9 cellular contexts compared by ENCODE assay signal in the genomic region with DNA sequence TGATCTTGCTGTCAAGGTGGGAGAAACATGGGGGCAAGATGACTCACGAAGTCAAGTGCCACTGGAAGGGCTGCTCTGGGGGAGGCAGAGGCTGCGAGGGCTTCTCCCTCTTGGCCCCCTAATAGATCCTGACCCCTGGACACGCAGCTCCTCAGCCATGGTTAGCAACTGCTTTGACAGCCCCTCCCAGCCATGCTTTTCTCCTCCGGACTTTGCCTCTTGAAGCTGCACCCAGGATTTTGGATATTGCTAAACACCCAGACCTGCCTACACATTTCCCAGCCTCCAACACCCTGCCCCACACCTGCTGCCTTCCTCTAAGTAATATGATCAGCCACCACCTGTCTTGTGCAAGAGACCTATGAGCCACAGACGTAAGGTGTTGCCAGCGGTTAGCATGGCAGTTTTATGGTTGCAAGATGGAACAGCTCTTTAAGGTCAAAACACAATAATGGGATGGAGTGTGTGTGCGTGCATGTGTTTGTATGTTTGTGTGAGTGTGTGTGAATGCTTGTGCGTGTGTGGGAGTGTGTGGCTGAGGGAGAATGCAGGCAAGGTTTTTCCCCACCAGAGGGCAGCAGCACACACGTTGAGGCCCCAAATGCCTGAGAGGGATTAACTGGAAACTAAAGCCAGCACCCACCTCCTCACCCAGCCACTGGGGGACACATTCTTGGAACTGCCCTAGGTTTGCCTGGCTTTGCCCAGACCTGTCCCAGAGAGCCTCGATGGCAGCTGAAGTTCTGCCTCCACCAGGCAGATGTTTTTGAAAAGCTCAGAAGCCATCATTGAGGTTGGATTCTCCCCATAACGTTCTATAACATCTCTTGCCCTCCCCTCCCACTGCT. TPM values are rescaled to one million over a fixed set of nuclear protein-coding genes. Genes with fewer than 3 reads are reported as not detected.
A peak's percentile ranks its signal among the peaks of the same experiment; 100 is the strongest.
DNase-seq lines count a peak whose midpoint lies in the region; ATAC-seq and TF ChIP-seq lines count a peak whose summit lies in the region.
"Had no signal": no experiment of that assay in that cellular context is flagged by ENCODE, and none has a peak within 500 bp of the region (broad histone marks: within the 10 kb centered on the region; RNA-seq: fewer than 3 reads in every experiment).

No MANE protein-coding gene starts in this region.

- H3K27ac ChIP-seq in ovary (no peak overlapping the region), thymus (ENCODE audit: low read depth) (peak overlapping the region; percentile 46)

- WGBS in ovary, 3 donors = 31 to 32% (median 32%) methylated on average over 11 of the region's 11 CpGs
- 46% methylated on average over 11 of the region's 11 CpGs for WGBS in thymus

- DNase-seq in DMS79 (lab: John Stamatoyannopoulos, UW) = peak; percentile 97
- DNase-seq in MV-4-11 (lab: John Stamatoyannopoulos, UW) = peak; percentile 61
- peak; percentile 82 for DNase-seq in SHP77 treated with DMSO at 0.1 percent for 48 hours (lab: John Stamatoyannopoulos, UW)
- peak; percentile 68 for DNase-seq in activated gamma-delta T cell treated with anti-CD3 and anti-CD28 coated beads, Interleukin-2, amount 50 U/mL, for 16 hours (ENCODE audit: low read depth)
- DNase-seq in glomerular endothelial cell (ENCODE audit: extremely low read depth, low read depth, low spot score) = peak; percentile 20
- peak; percentile 68 to 84 (median 80) for DNase-seq in ovary

- H3K4me3 ChIP-seq in ovary (no peak overlapping the region), thymus (ENCODE audit: low read length) (no peak overlapping the region)

- H3K9me3 ChIP-seq in ovary = no peaks in the 10 kb centered on the region
- no peaks in the 10 kb centered on the region for H3K9me3 ChIP-seq in thymus (ENCODE audit: control insufficient read depth)

- no peak for TF ChIP-seq EP300 in ovary (IDR thresholded peaks at IDR 0.05)

- no peaks in the 10 kb centered on the region for H3K27me3 ChIP-seq in ovary
- H3K27me3 ChIP-seq in thymus (ENCODE audit: control insufficient read depth, insufficient read depth) = no peaks in the 10 kb centered on the region

- H3K4me1 ChIP-seq in ovary (ENCODE audit: insufficient read depth) (peaks cover 2% of the 10 kb centered on the region), thymus (ENCODE audit: control insufficient read depth, insufficient read depth, low read length) (no peaks in the 10 kb centered on the region)

- peak; percentile 53 to 85 (median 79) for TF ChIP-seq CTCF in ovary (IDR thresholded peaks at IDR 0.05)

- H3K36me3 ChIP-seq in ovary (no peaks in the 10 kb centered on the region), thymus (ENCODE audit: control insufficient read depth, insufficient read depth) (no peaks in the 10 kb centered on the region)

- no peak for ATAC-seq in HG02588 (IDR thresholded peaks at IDR 0.05; ENCODE audit: unreplicated experiment)

- intact Hi-C loops in ovary (cut with DNase I) = loop anchor here in 2 of 4 donors (10.0 kb wide), 1 partner anchor 411 kb away; no protein-coding TSS in a partner anchor

- TF ChIP-seq POLR2A in ovary (IDR thresholded peaks at IDR 0.05) = no peak

RNA-seq across cellular contexts. Expression of gene IP6K3, which starts 2.5 kb away (rescaled TPM):
- total RNA-seq in glomerular endothelial cell (not detected in 2 replicates), ovary (1 to 10 TPM in 1 of 7 donors, under 1 TPM in 4, not detected in 2; 0.24 to 1.1 (median 0.43) TPM)
- polyA plus RNA-seq in ovary (under 1 TPM; 0.11 to 0.22 TPM), thymus (6.6 TPM)
- total RNA-seq: activated CD8-positive, alpha-beta memory T cell treated with anti-CD3 and anti-CD28 coated beads for 36 hours had no signal

RNA-seq across cellular contexts. Expression of gene UQCC2, which starts 32.7 kb away (rescaled TPM):
- total RNA-seq in glomerular endothelial cell = 24.6 and 27.0 TPM in 2 replicates
- total RNA-seq in ovary = 10 to 100 TPM in 6 of 7 donors, 1 to 10 TPM in 1; 9.1 to 65.2 (median 38.0) TPM
- polyA plus RNA-seq in ovary = 10 to 100 TPM; 28.7 to 52.4 TPM
- polyA plus RNA-seq in thymus = 67.3 TPM

RNA-seq across cellular contexts. Expression of gene LEMD2, which starts 44.7 kb away (rescaled TPM):
- total RNA-seq in glomerular endothelial cell (40.4 and 69.3 TPM in 2 replicates), ovary (10 to 100 TPM; 43.6 to 66.8 (median 56.7) TPM)
- polyA plus RNA-seq in ovary (10 to 100 TPM; 41.7 to 59.2 TPM), thymus (67.5 TPM)

RNA-seq across cellular contexts. Expression of gene MLN, which starts 59.6 kb away (rescaled TPM):
- total RNA-seq in glomerular endothelial cell (not detected in 2 replicates), ovary (not detected)
- polyA plus RNA-seq in ovary (not detected), thymus (8.7 TPM)
- total RNA-seq: activated CD8-positive, alpha-beta memory T cell treated with anti-CD3 and anti-CD28 coated beads for 36 hours had no signal

Comparison
In these comparisons a context has a peak if more than half of its experiments do, and no peak if none do; other contexts are left out.
1. DNase-seq: peak in every context shown above with its lines; median percentile 97 in DMS79; 82 in SHP77 treated with DMSO at 0.1 percent for 48 hours; 80 in ovary; 68 in activated gamma-delta T cell treated with anti-CD3 and anti-CD28 coated beads, Interleukin-2, amount 50 U/mL, for 16 hours; 61 in MV-4-11; 20 in glomerular endothelial cell.